In the genomic region with DNA sequence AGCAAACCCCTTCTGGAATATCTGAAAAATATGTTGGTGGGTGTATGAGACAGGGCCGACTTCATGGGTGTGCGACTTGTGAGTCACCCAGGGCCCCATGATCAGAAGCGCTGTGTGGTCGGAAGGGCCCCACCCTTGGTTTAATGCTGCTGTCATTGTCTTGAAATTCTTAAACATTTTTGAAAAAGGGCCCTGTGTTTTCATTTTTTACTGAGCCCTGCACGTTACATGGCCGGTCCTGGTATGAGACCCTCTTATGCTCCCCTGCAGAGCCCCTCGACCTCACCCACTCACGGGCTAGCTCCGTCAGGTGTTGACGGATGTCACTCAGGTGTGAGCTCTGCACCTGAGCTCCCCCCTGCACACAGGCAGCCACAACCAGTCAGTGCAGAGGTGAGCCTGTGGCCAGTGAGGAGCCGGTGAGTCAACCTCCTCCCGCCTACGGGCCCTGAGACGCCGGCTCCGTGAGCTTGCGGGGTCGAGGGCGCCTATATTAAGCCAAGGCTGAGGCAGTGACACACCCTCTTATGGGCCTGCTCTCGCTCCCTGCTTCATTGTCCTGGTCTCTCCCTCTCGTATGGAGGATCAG, we compare ENCODE assay signal across 8 cellular contexts. TPM values are rescaled to one million over a fixed set of nuclear protein-coding genes. Genes with fewer than 3 reads are reported as not detected.
DNase-seq lines count a peak whose midpoint lies in the region; ATAC-seq and TF ChIP-seq lines count a peak whose summit lies in the region.

No MANE protein-coding gene starts in this region.

- 6 to 9% methylated on average over 21 of the region's 21 CpGs for WGBS in GM23248 (ENCODE audit: low coverage in 1 of 2, low lambda C conversion rate in 2 of 2, missing lambda C conversion rate in 2 of 2), 2 experiments

- H3K27ac ChIP-seq in GM23248 (peak overlapping the region; percentile 97), ascending aorta (no peak overlapping the region)

- H2AFZ ChIP-seq in GM23248: peak overlapping the region; percentile 64

- in situ Hi-C loops in GM23248 (cut with MboI): no loop called here

- no peaks in the 10 kb centered on the region for H3K9me3 ChIP-seq in GM23248 (ENCODE audit: low read depth)
- H3K9me3 ChIP-seq in ascending aorta: no peaks in the 10 kb centered on the region

- H3K4me1 ChIP-seq in GM23248 (ENCODE audit: insufficient read depth) (peaks cover 20% of the 10 kb centered on the region), ascending aorta (no peaks in the 10 kb centered on the region)

- H3K79me2 ChIP-seq in GM23248 (ENCODE audit: insufficient read depth): no peaks in the 10 kb centered on the region

- peak overlapping the region; percentile 76 for H3K9ac ChIP-seq in GM23248

- H3K4me2 ChIP-seq in GM23248 (ENCODE audit: unreplicated experiment): peak overlapping the region; percentile 46

- no peak for ATAC-seq in HG02588 (IDR thresholded peaks at IDR 0.05; ENCODE audit: unreplicated experiment)

- H3K4me3 ChIP-seq in GM23248 (no peak overlapping the region), ascending aorta (no peak overlapping the region)

- H3K9me2 ChIP-seq in GM23248 (ENCODE audit: insufficient read depth): no peaks in the 10 kb centered on the region

- intact Hi-C loops in ascending aorta (cut with DNase I): no loop called here

- no peaks in the 10 kb centered on the region for H4K20me1 ChIP-seq in GM23248 (ENCODE audit: insufficient read depth)

- H3K27me3 ChIP-seq in GM23248 (replicated peaks; ENCODE audit: insufficient read depth) (no peaks in the 10 kb centered on the region), ascending aorta (no peaks in the 10 kb centered on the region)

- H3K36me3 ChIP-seq in GM23248 (ENCODE audit: low read depth) (no peaks in the 10 kb centered on the region), ascending aorta (no peaks in the 10 kb centered on the region)

- no peak for TF ChIP-seq CTCF in ascending aorta (IDR thresholded peaks at IDR 0.05)

- DNase-seq in GM23248: peak; percentile 95
- peak; percentile 48 for DNase-seq in activated CD4-positive, alpha-beta T cell treated with anti-CD3 and anti-CD28 coated beads for 24 hours (ENCODE audit: low read depth in 2 of 2)
- DNase-seq in dedifferentiated amniotic fluid mesenchymal stem cell (ENCODE audit: extremely low spot score): peak; percentile 80
- DNase-seq in stimulated activated CD4-positive, alpha-beta T cell treated with anti-CD3 and anti-CD28 coated beads, Interleukin-12 subunit alpha, Interleukin-12 subunit beta, amount 100 ng/mL, for 48 hours (ENCODE audit: low read depth in 2 of 3, low spot score in 1 of 3): peak; percentile 43 to 45 (median 44)
- DNase-seq in kidney glomerular epithelial cell (lab: John Stamatoyannopoulos, UW): no peak
- no peak for DNase-seq in ascending aorta (ENCODE audit: low spot score in 2 of 2)
- no peak for DNase-seq in NCI-H2029 (lab: John Stamatoyannopoulos, UW)

- peaks cover 23% of the 10 kb centered on the region for H3F3A ChIP-seq in GM23248 (ENCODE audit: insufficient read depth)

RNA-seq across cellular contexts. Expression of gene GADD45B, which starts 27.7 kb away (rescaled TPM):
- 89.7 TPM in 2 replicates for total RNA-seq in GM23248 (2014; rRNA removed; shearing (Covaris generic))
- 95.0 and 96.1 TPM in 2 replicates for polyA plus RNA-seq in GM23248 (2016; fragmentation: Nextera tagmentation; extraction: Ambion mirVana)
- 514 TPM for total RNA-seq in ascending aorta

RNA-seq across cellular contexts. Expression of gene LMNB2, which starts 46.9 kb away (rescaled TPM):
- total RNA-seq in GM23248 (2014; rRNA removed; shearing (Covaris generic)): 93.7 and 119 TPM in 2 replicates
- 25.2 and 25.9 TPM in 2 replicates for polyA plus RNA-seq in GM23248 (2016; fragmentation: Nextera tagmentation; extraction: Ambion mirVana)
- total RNA-seq in ascending aorta: 38.7 TPM

Comparison
In these comparisons a context has a peak if more than half of its experiments do, and no peak if none do; other contexts are left out.
1. DNase-seq: peak in GM23248 (single experiment), activated CD4-positive, alpha-beta T cell treated with anti-CD3 and anti-CD28 coated beads for 24 hours (2 of 2), dedifferentiated amniotic fluid mesenchymal stem cell (single experiment) and stimulated activated CD4-positive, alpha-beta T cell treated with anti-CD3 and anti-CD28 coated beads, Interleukin-12 subunit alpha, Interleukin-12 subunit beta, amount 100 ng/mL, for 48 hours (3 of 3); none in kidney glomerular epithelial cell (single experiment), ascending aorta (0 of 2) and NCI-H2029 (single experiment).